In the genomic region with DNA sequence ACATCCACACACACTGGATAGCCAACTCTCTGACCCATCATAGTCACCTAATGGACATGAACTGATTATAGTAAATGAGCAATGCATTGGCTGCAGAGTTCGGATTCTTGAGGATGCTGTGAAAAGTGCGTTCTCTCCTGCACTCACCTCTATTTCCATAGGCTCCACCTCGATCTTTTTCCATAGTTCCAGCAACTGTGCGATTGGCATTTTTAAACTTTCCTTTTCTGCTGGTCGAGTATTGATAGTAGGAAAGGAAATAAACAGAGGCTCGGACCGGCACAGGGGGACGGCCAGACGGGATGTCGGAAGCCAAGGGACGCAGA, we compare ENCODE assay signal across 8 cellular contexts.
A peak's percentile ranks its signal among the peaks of the same experiment; 100 is the strongest.
DNase-seq lines count a peak whose midpoint lies in the region; ATAC-seq and TF ChIP-seq lines count a peak whose summit lies in the region.

No MANE protein-coding gene starts in this region.

- no peaks in the 10 kb centered on the region for H4K20me1 ChIP-seq in DOHH2 (ENCODE audit: control insufficient read depth, insufficient read depth, low read depth, low read length)
- no peaks in the 10 kb centered on the region for H4K20me1 ChIP-seq in PC-3 (ENCODE audit: low read length)
- H4K20me1 ChIP-seq in Karpas-422 (ENCODE audit: insufficient read depth, low read depth, low read length), result no peaks in the 10 kb centered on the region

- H3K4me1 Mint-ChIP-seq in progenitor cell of endocrine pancreas (ENCODE audit: low read depth), result peaks cover 5% of the 10 kb centered on the region

- TF ChIP-seq CTCF in DOHH2 (IDR thresholded peaks at IDR 0.05; ENCODE audit: low read depth, low read length, poor library complexity, severe bottlenecking) (no peak), PC-3 (conservative IDR thresholded peaks at IDR 0.05; ENCODE audit: low read depth, low read length) (no peak), fibroblast of mammary gland (conservative IDR thresholded peaks at IDR 0.05; ENCODE audit: control insufficient read depth, insufficient read depth, low read depth, low read length) (no peak), progenitor cell of endocrine pancreas (IDR thresholded peaks at IDR 0.05; ENCODE audit: unreplicated experiment) (no peak)

- peaks cover 66% of the 10 kb centered on the region for H3K27me3 Mint-ChIP-seq in progenitor cell of endocrine pancreas

- H3K27ac ChIP-seq in DOHH2 (ENCODE audit: low read depth, low read length), result no peak overlapping the region
- no peak overlapping the region for H3K27ac ChIP-seq in PC-3 (ENCODE audit: low read length)
- H3K27ac ChIP-seq in Karpas-422 (ENCODE audit: low read length), result no peak overlapping the region

- H3K9ac ChIP-seq in PC-3 (ENCODE audit: low read length) (no peak overlapping the region), Karpas-422 (ENCODE audit: low read length) (no peak overlapping the region)

- H3K4me3 ChIP-seq in DOHH2 (ENCODE audit: low read length) (0 out of 2 replicates have a peak overlapping the region, but pooled peaks have one; percentile 41), PC-3 (ENCODE audit: low read length) (peak overlapping the region; percentile 53), fibroblast of mammary gland (ENCODE audit: control insufficient read depth, low read depth, low read length) (peak overlapping the region; percentile 1), Karpas-422 (ENCODE audit: low read length) (no peak overlapping the region)

- no peaks in the 10 kb centered on the region for H3K36me3 Mint-ChIP-seq in progenitor cell of endocrine pancreas (ENCODE audit: insufficient read depth)

- ATAC-seq in PC-3 (no peak), HG03135 (IDR thresholded peaks at IDR 0.05; ENCODE audit: unreplicated experiment) (no peak), GM18861 (IDR thresholded peaks at IDR 0.05; ENCODE audit: unreplicated experiment) (no peak)

- POLR2A ChIA-PET in PC-3 (lab: Charles Lee; ENCODE audit: unreplicated experiment), result no interaction called here

- no peaks in the 10 kb centered on the region for H3K36me3 ChIP-seq in DOHH2 (ENCODE audit: control insufficient read depth, low read length)
- H3K36me3 ChIP-seq in PC-3 (ENCODE audit: low read depth, low read length), result no peaks in the 10 kb centered on the region
- H3K36me3 ChIP-seq in Karpas-422 (ENCODE audit: insufficient read depth, low read length), result no peaks in the 10 kb centered on the region

- H3K27me3 ChIP-seq in DOHH2 (ENCODE audit: control insufficient read depth, low read length) (peaks cover 55% of the 10 kb centered on the region), PC-3 (ENCODE audit: low read length) (peaks cover 42% of the 10 kb centered on the region), Karpas-422 (ENCODE audit: low read length) (no peaks in the 10 kb centered on the region)

- DNase-seq in PC-3, result no peak
- DNase-seq in fibroblast of mammary gland (ENCODE audit: low read depth), result no peak
- DNase-seq in progenitor cell of endocrine pancreas (ENCODE audit: low spot score, unreplicated experiment), result no peak
- no peak for DNase-seq in HUDEP-2 (lab: John Stamatoyannopoulos, UW; ENCODE audit: unreplicated experiment in 76 of 76)
- DNase-seq in Karpas-422, result no peak

- H3K27ac Mint-ChIP-seq in progenitor cell of endocrine pancreas, result no peak overlapping the region

- CTCF ChIA-PET in PC-3 (lab: Charles Lee), result no interaction called here

- H3F3A ChIP-seq in DOHH2 (ENCODE audit: control insufficient read depth, insufficient read depth) (no peaks in the 10 kb centered on the region), PC-3 (ENCODE audit: low read length, unreplicated experiment) (no peaks in the 10 kb centered on the region)

- intact Hi-C loops in PC-3 (cut with micrococcal nuclease), result no loop called here

- H3K9me2 ChIP-seq in DOHH2 (replicated peaks; ENCODE audit: control insufficient read depth, low read length) (no peaks in the 10 kb centered on the region), PC-3 (replicated peaks; ENCODE audit: low read length) (no peaks in the 10 kb centered on the region), Karpas-422 (replicated peaks; ENCODE audit: insufficient read depth, low read length) (no peaks in the 10 kb centered on the region)

- no TSS peak for BruUV-seq in PC-3 (replicated peaks; lab: Mats Ljungman, UMichigan)

- H3K4me3 Mint-ChIP-seq in progenitor cell of endocrine pancreas (ENCODE audit: low read depth), result peak overlapping the region; percentile 74

- H3K9me3 ChIP-seq in DOHH2 (ENCODE audit: control insufficient read depth, insufficient read depth, low read length), result no peaks in the 10 kb centered on the region
- H3K9me3 ChIP-seq in PC-3 (ENCODE audit: low read length), result no peaks in the 10 kb centered on the region
- no peaks in the 10 kb centered on the region for H3K9me3 ChIP-seq in Karpas-422 (ENCODE audit: low read length)

- H3K4me2 ChIP-seq in DOHH2 (ENCODE audit: low read length) (peak overlapping the region; percentile 51), PC-3 (ENCODE audit: low read length) (peak overlapping the region; percentile 70), Karpas-422 (ENCODE audit: low read depth, low read length, poor library complexity, severe bottlenecking) (no peak overlapping the region)

- H3K79me2 ChIP-seq in DOHH2 (ENCODE audit: control insufficient read depth, low read length) (no peaks in the 10 kb centered on the region), PC-3 (ENCODE audit: low read length) (no peaks in the 10 kb centered on the region), Karpas-422 (ENCODE audit: low read length) (no peaks in the 10 kb centered on the region)

- H3K4me1 ChIP-seq in DOHH2 (ENCODE audit: control insufficient read depth, low read length), result peaks cover 7% of the 10 kb centered on the region; the same call in 1 of the 2 replicates
- H3K4me1 ChIP-seq in PC-3 (ENCODE audit: insufficient read depth, low read length), result no peaks in the 10 kb centered on the region
- H3K4me1 ChIP-seq in Karpas-422 (ENCODE audit: low read length), result no peaks in the 10 kb centered on the region

- H3K9me3 Mint-ChIP-seq in progenitor cell of endocrine pancreas (ENCODE audit: low read depth), result no peaks in the 10 kb centered on the region

- 0 out of 2 replicates have a peak overlapping the region, but pooled peaks have one; percentile 34 for H2AFZ ChIP-seq in PC-3 (ENCODE audit: low read length)
- H2AFZ ChIP-seq in Karpas-422 (ENCODE audit: low read length), result no peak overlapping the region
